In genomic region chr16:75789237-75789636, GRCh38 we compare ENCODE assay signal across 9 cellular contexts.
A peak's percentile ranks its signal among the peaks of the same experiment; 100 is the strongest.
DNase-seq lines count a peak whose midpoint lies in the region; ATAC-seq, FAIRE-seq and TF ChIP-seq lines count a peak whose summit lies in the region.
"Had no signal": no experiment of that assay in that cellular context is flagged by ENCODE, and none has a peak within 500 bp of the region (broad histone marks: within the 10 kb centered on the region; RNA-seq: fewer than 3 reads in every experiment).

No MANE protein-coding gene starts in this region.

- peaks cover 12 to 18% of the 10 kb centered on the region in 2 donors for H3K27me3 Mint-ChIP-seq in CD4-positive, alpha-beta memory T cell

- WGBS in transverse colon (ENCODE audit: low coverage in 1 of 2), 2 donors: 5 to 6% methylated on average over 4 of the region's 4 CpGs

- H3K4me1 Mint-ChIP-seq in CD4-positive, alpha-beta memory T cell: no peaks in the 10 kb centered on the region

- no peaks in the 10 kb centered on the region for H3K36me3 Mint-ChIP-seq in CD4-positive, alpha-beta memory T cell

- DNase-seq in CD4-positive, alpha-beta memory T cell: peak in 4 of 5 donors; percentile 33 to 40 (median 36)
- DNase-seq in NCI-H345 (lab: John Stamatoyannopoulos, UW) (peak; percentile 25), astrocyte of the cerebellum (ENCODE audit: low read depth) (peak; percentile 35), transverse colon (no peak)
- DNase-seq in activated CD4-positive, alpha-beta T cell treated with anti-CD3 and anti-CD28 coated beads, Interleukin-2, amount 50 U/mL, for 4 hours: no peak

- no peak overlapping the region for H3K4me3 ChIP-seq in CD4-positive, alpha-beta memory T cell (ENCODE audit: low read length in 2 of 2)
- H3K4me3 ChIP-seq in astrocyte of the cerebellum (ENCODE audit: low read depth, low read length): no peak overlapping the region
- no peak overlapping the region for H3K4me3 ChIP-seq in transverse colon
- H3K4me3 ChIP-seq: skin epidermis had no signal

- no peak overlapping the region for H3K27ac Mint-ChIP-seq in CD4-positive, alpha-beta memory T cell

- no peak overlapping the region for H3K27ac ChIP-seq in CD4-positive, alpha-beta memory T cell (ENCODE audit: low read depth, low read length)
- H3K27ac ChIP-seq in transverse colon: no peak overlapping the region
- H3K27ac ChIP-seq: skin epidermis had no signal

- POLR2A ChIA-PET in CD4-positive, alpha-beta memory T cell (lab: Charles Lee; ENCODE audit: partially characterized antibody): no interaction called here

- peak overlapping the region in 1 of 8 donors; percentile 33 for H3K4me3 Mint-ChIP-seq in CD4-positive, alpha-beta memory T cell

- ATAC-seq in GM18520 (IDR thresholded peaks at IDR 0.05; ENCODE audit: unreplicated experiment): peak; percentile 47
- peak; percentile 67 for ATAC-seq in HG03103 (IDR thresholded peaks at IDR 0.05; ENCODE audit: low read depth, unreplicated experiment)

- H3K27me3 ChIP-seq in CD4-positive, alpha-beta memory T cell (ENCODE audit: insufficient read depth, low read length): no peaks in the 10 kb centered on the region
- H3K27me3 ChIP-seq in transverse colon: peaks cover 16% of the 10 kb centered on the region

- in situ Hi-C loops in astrocyte of the cerebellum (cut with HindIII; ENCODE audit: low sequenced_read_pairs): loop anchor here (25.0 kb wide), 1 partner anchor 873 kb away; no protein-coding TSS in a partner anchor
- in situ Hi-C loops in transverse colon (cut with MboI; ENCODE audit: low pct_ligation_motif_present in 1 of 4, low pct_unique_long_range_greater_than_20kb in 1 of 4, low sequenced_read_pairs in 3 of 4): loop anchor here (10.0 to 25.0 kb wide), 4 partner anchors 848 to 1386 kb away; no protein-coding TSS in a partner anchor

- TF ChIP-seq EP300 in transverse colon (IDR thresholded peaks at IDR 0.05; ENCODE audit: low read depth): no peak

- TF ChIP-seq POLR2A in transverse colon (IDR thresholded peaks at IDR 0.05): no peak

- TF ChIP-seq CTCF in astrocyte of the cerebellum (IDR thresholded peaks at IDR 0.05; ENCODE audit: low read depth, low read length, missing control alignments) (peak; percentile 61), transverse colon (IDR thresholded peaks at IDR 0.05) (peak; percentile 72 to 87 (median 84))

- CTCF ChIA-PET in CD4-positive, alpha-beta memory T cell (lab: Charles Lee; ENCODE audit: partially characterized antibody): interaction anchor here (1.2 to 4.3 kb wide), 2 partner anchors 8 to 1381 kb away, joined by 7 to 26 read pairs; no protein-coding TSS in a partner anchor

- H3K9me3 Mint-ChIP-seq in CD4-positive, alpha-beta memory T cell: peaks cover 0 to 2% (median 0%) of the 10 kb centered on the region in 8 donors

- no peaks in the 10 kb centered on the region for H3K36me3 ChIP-seq in CD4-positive, alpha-beta memory T cell (ENCODE audit: insufficient read depth, low read length)
- no peaks in the 10 kb centered on the region for H3K36me3 ChIP-seq in transverse colon

- intact Hi-C loops in CD4-positive, alpha-beta memory T cell (cut with micrococcal nuclease): no loop called here
- intact Hi-C loops in transverse colon (cut with DNase I; ENCODE audit: low total_unique reads): loop anchor here (5.0 kb wide), 1 partner anchor 1383 kb away; no protein-coding TSS in a partner anchor

- no peaks in the 10 kb centered on the region for H3K9me3 ChIP-seq in CD4-positive, alpha-beta memory T cell (ENCODE audit: control insufficient read depth in 1 of 2, low read length in 2 of 2)
- no peaks in the 10 kb centered on the region for H3K9me3 ChIP-seq in transverse colon

- FAIRE-seq in islet of Langerhans (lab: Jason Lieb, UNC): peak; percentile 98

- H3K4me1 ChIP-seq in CD4-positive, alpha-beta memory T cell (ENCODE audit: insufficient read depth, low read length): no peaks in the 10 kb centered on the region
- H3K4me1 ChIP-seq in transverse colon: no peaks in the 10 kb centered on the region

Comparison
In these comparisons a context has a peak if more than half of its experiments do, and no peak if none do; other contexts are left out.
1. DNase-seq: peak in CD4-positive, alpha-beta memory T cell (4 of 5), NCI-H345 (single experiment) and astrocyte of the cerebellum (single experiment); none in transverse colon (single experiment) and activated CD4-positive, alpha-beta T cell treated with anti-CD3 and anti-CD28 coated beads, Interleukin-2, amount 50 U/mL, for 4 hours (0 of 2).